ENCODE assay signal across 23 cellular contexts in the genomic region with DNA sequence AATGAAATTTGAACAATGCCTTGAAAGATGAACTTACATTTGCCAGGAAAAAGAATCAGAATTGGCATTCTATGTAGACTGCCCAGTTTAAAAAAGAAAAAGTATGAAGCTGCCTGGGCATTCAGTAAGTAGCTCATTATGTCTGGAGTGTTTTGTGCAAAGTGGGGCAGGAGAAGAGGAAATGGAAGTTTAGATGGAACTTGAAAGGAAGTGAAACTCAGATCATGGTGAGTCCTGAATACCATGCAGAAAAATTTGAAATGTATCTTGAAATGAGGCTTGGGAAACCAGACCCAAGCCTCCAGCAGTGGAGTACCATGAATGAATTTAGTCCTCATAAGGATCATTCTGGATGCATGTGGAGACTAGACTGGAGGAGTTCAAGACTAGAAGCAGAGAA. TPM values are rescaled to one million over a fixed set of nuclear protein-coding genes. Genes with fewer than 3 reads are reported as not detected.
"Had no signal": no experiment of that assay in that cellular context is flagged by ENCODE, and none has a peak within 500 bp of the region (broad histone marks: within the 10 kb centered on the region; RNA-seq: fewer than 3 reads in every experiment).

No MANE protein-coding gene starts in this region.

- DNase-seq: activated CD4-positive, alpha-beta T cell treated with anti-CD3 and anti-CD28 coated beads, Interleukin-2, amount 10 ng/mL, durations not matched to agents 24 days and 14 days; activated CD8-positive, alpha-beta T cell treated with anti-CD3 and anti-CD28 coated beads for 36 hours; activated naive CD4-positive, alpha-beta T cell treated with anti-CD3 and anti-CD28 coated beads for 36 hours; activated T-cell treated with anti-CD3 and anti-CD28 coated beads, Interleukin-2, amount 50 U/mL, for 1 hour; caudate nucleus; colonic mucosa; erythroblast; foreskin melanocyte; heart right ventricle; immature natural killer cell; mesendoderm; natural killer cell; pancreas; stimulated activated CD4-positive, alpha-beta T cell treated with anti-CD3 and anti-CD28 coated beads, Interleukin-4, amount 100 ng/mL, for 4 hours; stimulated activated naive CD4-positive, alpha-beta T cell treated with Interleukin-2 at 50 U/mL for 16 hours; T1000; thyroid gland had no signal

- ATAC-seq: activated CD8-positive, alpha-beta T cell treated with anti-CD3 and anti-CD28 coated beads for 36 hours; heart right ventricle; natural killer cell; pancreas; sciatic nerve had no signal

- H3K27ac ChIP-seq: colonic mucosa, heart right ventricle, neutrophil, pancreas, thyroid gland had no signal

- H3K4me1 ChIP-seq: colonic mucosa, heart right ventricle, pancreas, thyroid gland had no signal

- H3K4me3 ChIP-seq: colonic mucosa, heart right ventricle, pancreas, smooth muscle cell, thyroid gland had no signal

- H3K36me3 ChIP-seq: colonic mucosa, heart right ventricle, neutrophil, pancreas, thyroid gland had no signal

- H3K9me3 ChIP-seq: colonic mucosa, heart right ventricle, neutrophil, pancreas, thyroid gland had no signal

- H3K27me3 ChIP-seq: colonic mucosa, heart right ventricle, neutrophil, pancreas, thyroid gland had no signal

RNA-seq across cellular contexts. Expression of a gene that starts 4.8 kb away (rescaled TPM):
- total RNA-seq: activated CD4-positive, alpha-beta T cell treated with anti-CD3 and anti-CD28 coated beads, Interleukin-2, amount 10 ng/mL, durations not matched to agents 24 days and 14 days; activated CD8-positive, alpha-beta T cell treated with anti-CD3 and anti-CD28 coated beads for 36 hours; activated naive CD4-positive, alpha-beta T cell treated with anti-CD3 and anti-CD28 coated beads for 36 hours; colonic mucosa; heart right ventricle; lower leg skin; pancreas; sciatic nerve; smooth muscle cell had no signal

RNA-seq across cellular contexts. Expression of a gene that starts 13.8 kb away (rescaled TPM):
- total RNA-seq: activated CD4-positive, alpha-beta T cell treated with anti-CD3 and anti-CD28 coated beads, Interleukin-2, amount 10 ng/mL, durations not matched to agents 24 days and 14 days; activated CD8-positive, alpha-beta T cell treated with anti-CD3 and anti-CD28 coated beads for 36 hours; activated naive CD4-positive, alpha-beta T cell treated with anti-CD3 and anti-CD28 coated beads for 36 hours; heart right ventricle; lower leg skin; natural killer cell; pancreas; sciatic nerve; smooth muscle cell; subcutaneous adipose tissue; thyroid gland; urinary bladder had no signal
